Comparison of ENCODE assay signal across 4 cellular contexts in the genomic region with DNA sequence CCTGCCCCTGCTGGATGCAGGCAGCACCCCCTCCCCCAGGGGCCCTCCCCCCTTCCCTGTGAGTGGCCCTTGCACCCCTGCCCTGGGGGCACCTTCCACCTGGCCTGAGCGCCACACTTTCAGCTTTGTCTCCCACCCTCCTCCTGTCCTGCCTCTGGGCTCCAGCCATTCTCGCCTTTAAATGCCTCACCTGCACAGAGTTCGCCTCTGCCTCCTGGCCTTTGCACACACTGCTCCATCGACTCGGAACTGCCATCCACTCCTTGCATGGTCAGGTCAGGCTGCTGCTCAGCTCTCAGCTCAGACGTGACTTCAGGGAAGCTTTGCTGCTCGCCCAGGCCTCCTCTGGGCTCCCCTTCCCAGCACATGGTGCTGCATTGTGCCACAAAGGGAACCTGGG. TPM values are rescaled to one million over a fixed set of nuclear protein-coding genes. Genes with fewer than 3 reads are reported as not detected.
"Had no signal": no experiment of that assay in that cellular context is flagged by ENCODE, and none has a peak within 500 bp of the region (broad histone marks: within the 10 kb centered on the region; RNA-seq: fewer than 3 reads in every experiment).

No MANE protein-coding gene starts in this region.

- ATAC-seq: GM12878 had no signal

- DNase-seq: GDM1, GF-D8 had no signal

- H3K4me3 ChIP-seq: GM12878 had no signal

RNA-seq across cellular contexts. Expression of gene FAM163B, which starts 10.2 kb away (rescaled TPM):
- total RNA-seq: G401, GM12878 had no signal
- polyA plus RNA-seq: GM12878 had no signal

RNA-seq across cellular contexts. Expression of gene DBH, which starts 37.2 kb away (rescaled TPM):
- total RNA-seq: G401, GM12878 had no signal
- polyA plus RNA-seq: GM12878 had no signal
